Comparison of ENCODE assay signal across 1 cellular context in the genomic region with DNA sequence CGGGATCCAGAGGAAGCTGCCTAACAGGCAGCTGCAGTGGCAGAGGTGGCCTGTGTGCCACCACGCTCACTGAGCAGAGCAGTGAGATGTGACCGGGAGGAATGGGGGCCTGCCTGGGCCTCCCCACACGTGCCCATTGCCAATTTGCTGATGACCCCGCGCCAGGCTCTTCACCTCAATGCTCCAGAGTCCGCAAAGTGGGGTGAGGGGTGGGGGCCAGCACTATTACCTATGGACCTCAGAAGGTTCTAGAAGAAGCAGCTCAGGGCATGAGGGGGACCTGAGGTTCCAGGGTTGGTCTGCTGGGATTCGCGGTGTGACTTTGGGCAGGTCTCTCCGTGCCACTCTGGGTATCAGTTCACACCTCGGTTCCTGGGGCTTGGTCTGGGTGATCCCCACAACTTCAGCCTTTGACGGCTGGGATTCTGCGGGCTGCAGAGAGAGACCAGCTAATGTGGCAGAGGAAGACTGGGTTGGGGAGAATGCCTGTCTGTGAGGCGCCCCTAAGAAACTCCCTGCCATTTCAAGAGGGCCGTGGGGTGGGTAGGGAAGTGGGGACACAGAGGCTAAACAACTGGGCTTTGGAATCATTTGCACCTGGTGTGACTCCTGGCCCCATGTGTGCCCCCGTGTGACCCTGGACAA.
TF ChIP-seq lines count a peak whose summit lies in the region.

No MANE protein-coding gene starts in this region.

TF ChIP-seq in HepG2, 621 proteins besides CTCF, POLR2A, EP300 and RAD21 (continued from another document):
- no peak for TF ChIP-seq PPARG (CRISPR knock-in tag; conservative IDR thresholded peaks at IDR 0.05)
